15 cellular contexts compared by ENCODE assay signal in genomic region chr12:501722-502447, GRCh38. TPM values are rescaled to one million over a fixed set of nuclear protein-coding genes. Genes with fewer than 3 reads are reported as not detected.
DNase-seq lines count a peak whose midpoint lies in the region; ATAC-seq and TF ChIP-seq lines count a peak whose summit lies in the region.
"Had no signal": no experiment of that assay in that cellular context is flagged by ENCODE, and none has a peak within 500 bp of the region (broad histone marks: within the 10 kb centered on the region; RNA-seq: fewer than 3 reads in every experiment).

No MANE protein-coding gene starts in this region.

- H3K27me3 ChIP-seq in heart left ventricle (no peaks in the 10 kb centered on the region), gastrocnemius medialis (no peaks in the 10 kb centered on the region)

- 50 to 63% (median 59%) methylated on average over 14 of the region's 14 CpGs for WGBS in heart left ventricle, 4 donors

- in situ Hi-C loops in gastrocnemius medialis (cut with MboI; ENCODE audit: low sequenced_read_pairs in 4 of 4): no loop called here

- ATAC-seq in heart left ventricle: peak in 3 of 4 donors; percentile 14 to 58 (median 18)
- peak; percentile 35 to 65 for ATAC-seq in gastrocnemius medialis
- no peak for ATAC-seq in HG02798 (IDR thresholded peaks at IDR 0.05; ENCODE audit: poor library complexity, unreplicated experiment)
- ATAC-seq in HG03565 (IDR thresholded peaks at IDR 0.05; ENCODE audit: unreplicated experiment): no peak
- ATAC-seq: activated CD8-positive, alpha-beta T cell treated with anti-CD3 and anti-CD28 coated beads for 36 hours; Panc1; sciatic nerve had no signal

- H3K4me1 ChIP-seq in heart left ventricle: peaks cover 0 to 31% (median 10%) of the 10 kb centered on the region in 12 donors
- H3K4me1 ChIP-seq in gastrocnemius medialis: peaks cover 8 to 26% of the 10 kb centered on the region in 2 donors

- H3K4me3 ChIP-seq in heart left ventricle: no peak overlapping the region
- no peak overlapping the region for H3K4me3 ChIP-seq in gastrocnemius medialis
- H3K4me3 ChIP-seq: thoracic aorta had no signal

- H3K36me3 ChIP-seq in heart left ventricle: no peaks in the 10 kb centered on the region
- no peaks in the 10 kb centered on the region for H3K36me3 ChIP-seq in gastrocnemius medialis
- H3K36me3 ChIP-seq: thoracic aorta had no signal

- intact Hi-C loops in heart left ventricle (cut with DNase I): loop anchor here in 8 of 10 donors (2.0 to 10.0 kb wide), 6 partner anchors 40 to 50 kb away; partner anchors contain the start of gene B4GALNT3 (in 2 of the 8)
- intact Hi-C loops in gastrocnemius medialis (cut with DNase I; ENCODE audit: low total_unique reads): loop anchor here (5.0 kb wide), 1 partner anchor 40 kb away; no protein-coding TSS in a partner anchor

- TF ChIP-seq POLR2A in heart left ventricle (IDR thresholded peaks at IDR 0.05) (no peak), gastrocnemius medialis (IDR thresholded peaks at IDR 0.05) (no peak)

- H3K9me3 ChIP-seq in heart left ventricle (no peaks in the 10 kb centered on the region), gastrocnemius medialis (no peaks in the 10 kb centered on the region)
- H3K9me3 ChIP-seq: thoracic aorta had no signal

- DNase-seq in DMS 273 (lab: John Stamatoyannopoulos, UW; ENCODE audit: unreplicated experiment): peak; percentile 19
- no peak for DNase-seq in DMS 273 treated with DMSO at 0.1 percent for 48 hours (lab: John Stamatoyannopoulos, UW)
- peak; percentile 69 to 87 for DNase-seq in NCI-H2081 (lab: John Stamatoyannopoulos, UW)
- peak in 1 of 5 donors; percentile 39 for DNase-seq in heart left ventricle
- DNase-seq in gastrocnemius medialis: peak; percentile 5 to 62
- DNase-seq in anterior cingulate cortex (lab: John Stamatoyannopoulos, UW): no peak
- DNase-seq: 8988T; activated CD8-positive, alpha-beta T cell treated with anti-CD3 and anti-CD28 coated beads for 36 hours; C1 segment of cervical spinal cord; foreskin melanocyte had no signal

- TF ChIP-seq CTCF in heart left ventricle (IDR thresholded peaks at IDR 0.05): no peak
- TF ChIP-seq CTCF in gastrocnemius medialis (IDR thresholded peaks at IDR 0.05 in 4 of 5, conservative IDR thresholded peaks at IDR 0.05 in 1 of 5): no peak

- H3K27ac ChIP-seq in heart left ventricle: peak overlapping the region in 5 of 12 donors; percentile 4 to 68 (median 33)
- peak overlapping the region in 3 of 4 donors; percentile 27 to 75 (median 74) for H3K27ac ChIP-seq in gastrocnemius medialis

RNA-seq across cellular contexts. Expression of gene B4GALNT3, which starts 42.1 kb away (rescaled TPM):
- total RNA-seq in heart left ventricle (10 to 100 TPM; 19.3 to 59.4 (median 31.5) TPM), gastrocnemius medialis (1 to 10 TPM in 1 of 4 donors, under 1 TPM in 3; 0.20 to 1.9 (median 0.82) TPM)
- polyA plus RNA-seq in heart left ventricle: 10 to 100 TPM; 34.6 to 38.7 TPM

Comparison
In these comparisons a context has a peak if more than half of its experiments do, and no peak if none do; other contexts are left out.
1. DNase-seq: peak in DMS 273 (single experiment), NCI-H2081 (2 of 2) and gastrocnemius medialis (2 of 2); none in DMS 273 treated with DMSO at 0.1 percent for 48 hours (single experiment) and anterior cingulate cortex (0 of 58).
2. ATAC-seq: peak in heart left ventricle (3 of 4) and gastrocnemius medialis (2 of 2); none in HG02798 (single experiment) and HG03565 (single experiment).
3. RNA of gene B4GALNT3, which starts 42.1 kb away (total RNA-seq): 19.3 to 59.4 TPM in heart left ventricle; 0.20 to 1.9 TPM in gastrocnemius medialis; every median in the first group is over 4 times any median in the second.